ENCODE assay signal across 27 cellular contexts in the genomic region with DNA sequence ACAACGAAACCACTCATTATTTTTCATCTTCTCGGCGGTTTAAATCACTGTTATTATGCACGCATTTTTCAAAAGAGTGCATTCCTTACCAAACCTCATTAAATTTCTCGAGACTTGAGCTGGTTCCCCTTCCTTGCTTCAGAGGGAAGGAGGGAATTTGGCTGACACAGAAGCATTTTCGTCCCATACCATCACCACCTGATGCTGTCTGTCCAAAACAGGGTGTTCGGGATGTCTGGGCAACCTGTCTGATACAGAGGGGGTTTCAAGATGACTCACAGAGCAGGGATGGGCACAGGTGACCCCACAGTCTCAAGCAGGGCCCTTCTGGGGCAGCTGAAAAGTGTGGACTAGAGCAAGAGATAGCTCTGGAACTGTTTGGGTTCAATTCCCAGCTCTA.
"Had no signal": no experiment of that assay in that cellular context is flagged by ENCODE, and none has a peak within 500 bp of the region (broad histone marks: within the 10 kb centered on the region; RNA-seq: fewer than 3 reads in every experiment).

No MANE protein-coding gene starts in this region.

- H3K27me3 ChIP-seq: adrenal gland, breast epithelium, colonic mucosa, dorsolateral prefrontal cortex, esophagus squamous epithelium, upper lobe of left lung had no signal

- H3K4me1 Mint-ChIP-seq: activated CD4-positive, alpha-beta T cell treated with anti-CD3 and anti-CD28 coated beads, Interleukin-2, amount 10 ng/mL, durations not matched to agents 7 days and 5 days; central memory CD8-positive, alpha-beta T cell; memory B cell had no signal

- H3K4me3 Mint-ChIP-seq: activated CD4-positive, alpha-beta T cell treated with anti-CD3 and anti-CD28 coated beads, Interleukin-2, amount 10 ng/mL, durations not matched to agents 7 days and 5 days; activated CD8-positive, alpha-beta T cell treated with anti-CD3 and anti-CD28 coated beads for 36 hours; activated naive CD8-positive, alpha-beta T cell; central memory CD8-positive, alpha-beta T cell; effector memory CD8-positive, alpha-beta T cell; memory B cell; nephron progenitor cell; T-helper 2 cell treated with Interferon-gamma antibody and Interleukin-4, amounts not matched to agents 5 μg/mL and 100 μg/mL, for 36 hours had no signal

- H3K27me3 Mint-ChIP-seq: activated CD4-positive, alpha-beta T cell treated with anti-CD3 and anti-CD28 coated beads, Interleukin-2, amount 10 ng/mL, durations not matched to agents 7 days and 5 days; activated CD8-positive, alpha-beta T cell treated with anti-CD3 and anti-CD28 coated beads for 36 hours; activated naive CD8-positive, alpha-beta T cell had no signal

- H3K27ac Mint-ChIP-seq: activated CD4-positive, alpha-beta T cell treated with anti-CD3 and anti-CD28 coated beads, Interleukin-2, amount 10 ng/mL, durations not matched to agents 7 days and 5 days; activated CD8-positive, alpha-beta T cell treated with anti-CD3 and anti-CD28 coated beads for 36 hours; activated naive CD8-positive, alpha-beta T cell; effector memory CD8-positive, alpha-beta T cell; memory B cell; nephron progenitor cell; T-helper 2 cell treated with Interferon-gamma antibody and Interleukin-4, amounts not matched to agents 5 μg/mL and 100 μg/mL, for 36 hours had no signal

- H3K36me3 ChIP-seq: adrenal gland, breast epithelium, colonic mucosa, esophagus squamous epithelium, gastroesophageal sphincter, thoracic aorta, upper lobe of left lung had no signal

- H3K36me3 Mint-ChIP-seq: activated naive CD8-positive, alpha-beta T cell; memory B cell had no signal

- ATAC-seq: activated CD8-positive, alpha-beta T cell treated with anti-CD3 and anti-CD28 coated beads for 36 hours; effector memory CD8-positive, alpha-beta T cell; gastroesophageal sphincter; left cardiac atrium; sciatic nerve had no signal

- H3K9me3 ChIP-seq: adrenal gland, breast epithelium, colonic mucosa, esophagus squamous epithelium, gastroesophageal sphincter, thoracic aorta, upper lobe of left lung had no signal

- H3K4me1 ChIP-seq: adrenal gland, breast epithelium, colonic mucosa, esophagus squamous epithelium, gastroesophageal sphincter, upper lobe of left lung had no signal

- DNase-seq: activated CD4-positive, alpha-beta T cell treated with anti-CD3 and anti-CD28 coated beads, Interleukin-2, amount 10 ng/mL, durations not matched to agents 7 days and 5 days; activated CD4-positive, CD25-positive, alpha-beta regulatory T cell treated with anti-CD3 and anti-CD28 coated beads, Interleukin-2, amount 50 U/mL, for 72 hours; activated CD8-positive, alpha-beta T cell treated with anti-CD3 and anti-CD28 coated beads for 36 hours; activated gamma-delta T cell treated with Interleukin-2 at 50 U/mL for 16 hours; activated T-cell treated with anti-CD3 and anti-CD28 coated beads, Interleukin-2, amount 50 U/mL, for 1 hour; adrenal gland; colonic mucosa; dorsolateral prefrontal cortex; effector memory CD8-positive, alpha-beta T cell; esophagus squamous epithelium; head of caudate nucleus; hypothalamus; left cardiac atrium; nephron progenitor cell; nucleus accumbens; stimulated activated CD4-positive, alpha-beta T cell treated with anti-CD3 and anti-CD28 coated beads, Interleukin-2, amount 100 ng/mL, for 48 hours; stimulated activated naive CD4-positive, alpha-beta T cell; upper lobe of left lung had no signal

- H3K9me3 Mint-ChIP-seq: activated CD4-positive, alpha-beta T cell treated with anti-CD3 and anti-CD28 coated beads, Interleukin-2, amount 10 ng/mL, durations not matched to agents 7 days and 5 days; activated CD8-positive, alpha-beta T cell treated with anti-CD3 and anti-CD28 coated beads for 36 hours; central memory CD8-positive, alpha-beta T cell; effector memory CD8-positive, alpha-beta T cell; memory B cell; nephron progenitor cell; T-helper 2 cell treated with Interferon-gamma antibody and Interleukin-4, amounts not matched to agents 5 μg/mL and 100 μg/mL, for 36 hours had no signal

- H3K4me3 ChIP-seq: adrenal gland, breast epithelium, colonic mucosa, dorsolateral prefrontal cortex, esophagus squamous epithelium, gastroesophageal sphincter, smooth muscle cell, thoracic aorta, upper lobe of left lung had no signal
